Comparison of ENCODE assay signal across 1 cellular context in genomic region chr10:5492929-5493576, GRCh38.
TF ChIP-seq lines count a peak whose summit lies in the region.

No MANE protein-coding gene starts in this region.

TF ChIP-seq in H1, 55 proteins besides CTCF, POLR2A, EP300 and RAD21:
- no peak for TF ChIP-seq SP1 (IDR thresholded peaks at IDR 0.05; ENCODE audit: low read depth, low read length)
- TF ChIP-seq TBP (IDR thresholded peaks at IDR 0.05; ENCODE audit: low read depth, low read length) = no peak
- TF ChIP-seq FOSL1 (IDR thresholded peaks at IDR 0.05; ENCODE audit: insufficient read depth, low read depth, low read length) = no peak
- TF ChIP-seq ATF2 (IDR thresholded peaks at IDR 0.05; ENCODE audit: low read length) = no peak
- TF ChIP-seq CEBPB (IDR thresholded peaks at IDR 0.05; ENCODE audit: low read depth, low read length) = no peak
- no peak for TF ChIP-seq JUND (IDR thresholded peaks at IDR 0.05; ENCODE audit: low read length)
- TF ChIP-seq BRCA1 (IDR thresholded peaks at IDR 0.05; ENCODE audit: low read depth, low read length) = no peak
- TF ChIP-seq BCL11A (IDR thresholded peaks at IDR 0.05; ENCODE audit: low read depth in 2 of 2, low read length in 2 of 2) = no peak
- no peak for TF ChIP-seq JUN (IDR thresholded peaks at IDR 0.05; ENCODE audit: low read depth, low read length)
- no peak for TF ChIP-seq ATF3 (IDR thresholded peaks at IDR 0.05; ENCODE audit: insufficient read depth, low read depth, low read length)
- TF ChIP-seq EGR1 (IDR thresholded peaks at IDR 0.05; ENCODE audit: borderline replicate concordance, low read depth, low read length) = no peak
- TF ChIP-seq RNF2 (IDR thresholded peaks at IDR 0.05; ENCODE audit: borderline replicate concordance, low read depth, low read length, missing control alignments, poor library complexity, severe bottlenecking) = no peak
- TF ChIP-seq E2F6 (IDR thresholded peaks at IDR 0.05) = no peak
- TF ChIP-seq SUZ12 (IDR thresholded peaks at IDR 0.05; ENCODE audit: low read length) = no peak
- TF ChIP-seq CBX5 (IDR thresholded peaks at IDR 0.05; ENCODE audit: low read depth, low read length) = no peak
- TF ChIP-seq KDM4A (IDR thresholded peaks at IDR 0.05; ENCODE audit: low read depth, low read length, severe bottlenecking) = no peak
- TF ChIP-seq SAP30 (IDR thresholded peaks at IDR 0.05; ENCODE audit: insufficient read depth, insufficient replicate concordance, low read length) = no peak
- TF ChIP-seq USF2 (IDR thresholded peaks at IDR 0.05; ENCODE audit: low read length) = no peak
- TF ChIP-seq ASH2L (IDR thresholded peaks at IDR 0.05; ENCODE audit: low read length) = no peak
